1 cellular context compared by ENCODE assay signal in genomic region chr1:237340892-237341291, GRCh38.
A peak's percentile ranks its signal among the peaks of the same experiment; 100 is the strongest.
TF ChIP-seq lines count a peak whose summit lies in the region.

No MANE protein-coding gene starts in this region.

TF ChIP-seq in SK-N-SH treated with all-trans-retinoic acid at 6 μM for 48 hours, 23 proteins besides CTCF, POLR2A, EP300 and RAD21 (continued from another document):
- TF ChIP-seq, protein P1, sequence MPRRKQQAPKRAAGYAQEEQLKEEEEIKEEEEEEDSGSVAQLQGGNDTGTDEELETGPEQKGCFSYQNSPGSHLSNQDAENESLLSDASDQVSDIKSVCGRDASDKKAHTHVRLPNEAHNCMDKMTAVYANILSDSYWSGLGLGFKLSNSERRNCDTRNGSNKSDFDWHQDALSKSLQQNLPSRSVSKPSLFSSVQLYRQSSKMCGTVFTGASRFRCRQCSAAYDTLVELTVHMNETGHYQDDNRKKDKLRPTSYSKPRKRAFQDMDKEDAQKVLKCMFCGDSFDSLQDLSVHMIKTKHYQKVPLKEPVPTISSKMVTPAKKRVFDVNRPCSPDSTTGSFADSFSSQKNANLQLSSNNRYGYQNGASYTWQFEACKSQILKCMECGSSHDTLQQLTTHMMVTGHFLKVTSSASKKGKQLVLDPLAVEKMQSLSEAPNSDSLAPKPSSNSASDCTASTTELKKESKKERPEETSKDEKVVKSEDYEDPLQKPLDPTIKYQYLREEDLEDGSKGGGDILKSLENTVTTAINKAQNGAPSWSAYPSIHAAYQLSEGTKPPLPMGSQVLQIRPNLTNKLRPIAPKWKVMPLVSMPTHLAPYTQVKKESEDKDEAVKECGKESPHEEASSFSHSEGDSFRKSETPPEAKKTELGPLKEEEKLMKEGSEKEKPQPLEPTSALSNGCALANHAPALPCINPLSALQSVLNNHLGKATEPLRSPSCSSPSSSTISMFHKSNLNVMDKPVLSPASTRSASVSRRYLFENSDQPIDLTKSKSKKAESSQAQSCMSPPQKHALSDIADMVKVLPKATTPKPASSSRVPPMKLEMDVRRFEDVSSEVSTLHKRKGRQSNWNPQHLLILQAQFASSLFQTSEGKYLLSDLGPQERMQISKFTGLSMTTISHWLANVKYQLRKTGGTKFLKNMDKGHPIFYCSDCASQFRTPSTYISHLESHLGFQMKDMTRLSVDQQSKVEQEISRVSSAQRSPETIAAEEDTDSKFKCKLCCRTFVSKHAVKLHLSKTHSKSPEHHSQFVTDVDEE (CRISPR knock-in tag; IDR thresholded peaks at IDR 0.05): peak; percentile 84
